ENCODE assay signal across 12 cellular contexts in genomic region chr10:97647556-97647955, GRCh38. TPM values are rescaled to one million over a fixed set of nuclear protein-coding genes. Genes with fewer than 3 reads are reported as not detected.
DNase-seq lines count a peak whose midpoint lies in the region; ATAC-seq and TF ChIP-seq lines count a peak whose summit lies in the region.
"Had no signal": no experiment of that assay in that cellular context is flagged by ENCODE, and none has a peak within 500 bp of the region (broad histone marks: within the 10 kb centered on the region; RNA-seq: fewer than 3 reads in every experiment).

No MANE protein-coding gene starts in this region.

- H3K4me3 ChIP-seq in fibroblast of pulmonary artery (replicated peaks; ENCODE audit: low read depth, low read length), result no peak overlapping the region
- H3K4me3 ChIP-seq in smooth muscle cell, result no peak overlapping the region

- H2AFZ ChIP-seq in smooth muscle cell (ENCODE audit: low read depth), result no peak overlapping the region

- H3K79me2 ChIP-seq in smooth muscle cell (ENCODE audit: low read depth), result peaks cover 70% of the 10 kb centered on the region

- H3F3A ChIP-seq in smooth muscle cell (ENCODE audit: low read depth), result peaks cover 31% of the 10 kb centered on the region

- 88% methylated on average over 1 of the region's 1 CpG for WGBS in smooth muscle cell (ENCODE audit: low lambda C conversion rate)

- no peak for ATAC-seq in HG03521 (IDR thresholded peaks at IDR 0.05; ENCODE audit: unreplicated experiment)

- H4K20me1 ChIP-seq in smooth muscle cell (ENCODE audit: low read depth), result peaks cover 6% of the 10 kb centered on the region

- no peak overlapping the region for H3K9ac ChIP-seq in smooth muscle cell (ENCODE audit: low read depth)

- no peaks in the 10 kb centered on the region for H3K27me3 ChIP-seq in smooth muscle cell (ENCODE audit: low read depth)

- peaks cover 19% of the 10 kb centered on the region for H3K4me1 ChIP-seq in smooth muscle cell (ENCODE audit: low read depth)

- H3K36me3 ChIP-seq in smooth muscle cell (ENCODE audit: low read depth), result peaks cover 2% of the 10 kb centered on the region

- H3K4me2 ChIP-seq in smooth muscle cell, result peak overlapping the region; percentile 69

- in situ Hi-C loops in SK-MEL-5 (cut with HindIII; ENCODE audit: low pct_unique_long_range_greater_than_20kb, low sequenced_read_pairs) (no loop called here), GM13976 (cut with MboI; ENCODE audit: low sequenced_read_pairs, unreplicated experiment) (no loop called here)

- TF ChIP-seq CTCF in fibroblast of pulmonary artery (IDR thresholded peaks at IDR 0.05; ENCODE audit: low read length, missing control alignments), result no peak
- no peak for TF ChIP-seq CTCF in smooth muscle cell (IDR thresholded peaks at IDR 0.05; ENCODE audit: borderline replicate concordance, insufficient read depth, poor library complexity, severe bottlenecking)
- TF ChIP-seq CTCF in GM13976 (IDR thresholded peaks at IDR 0.05; ENCODE audit: borderline replicate concordance, control extremely low read depth, extremely low read depth, insufficient read depth, missing control alignments), result no peak

- DNase-seq in NCI-H2227 treated with DMSO at 0.1 percent for 48 hours (lab: John Stamatoyannopoulos, UW), result peak; percentile 40
- DNase-seq in NCI-H2227 (lab: John Stamatoyannopoulos, UW; ENCODE audit: unreplicated experiment), result no peak
- peak; percentile 81 for DNase-seq in SK-MEL-5 (ENCODE audit: low read depth, low spot score)
- peak; percentile 65 for DNase-seq in fibroblast of pulmonary artery (ENCODE audit: low read depth)
- no peak for DNase-seq in smooth muscle cell (lab: John Stamatoyannopoulos, UW; ENCODE audit: unreplicated experiment)
- DNase-seq in DMS114 treated with DMSO at 0.1 percent for 48 hours (lab: John Stamatoyannopoulos, UW; ENCODE audit: unreplicated experiment), result no peak
- no peak for DNase-seq in GM13976 (ENCODE audit: low spot score)
- DNase-seq: activated CD8-positive, alpha-beta memory T cell treated with anti-CD3 and anti-CD28 coated beads, Interleukin-2, amount 50 U/mL, for 48 hours; kidney; NCI-H2171 treated with DMSO at 0.1 percent for 48 hours had no signal

- no peaks in the 10 kb centered on the region for H3K9me3 ChIP-seq in smooth muscle cell (replicated peaks; ENCODE audit: low read depth)

- peak overlapping the region; percentile 96 for H3K27ac ChIP-seq in smooth muscle cell (ENCODE audit: low read depth)
- H3K27ac ChIP-seq: 22Rv1 had no signal

RNA-seq across cellular contexts. Expression of gene PI4K2A, which starts 7.1 kb away (rescaled TPM):
- 15.0 and 15.3 TPM in 2 replicates for total RNA-seq in SK-MEL-5 (2014; rRNA removed; shearing (Covaris generic))
- 22.5 and 22.6 TPM in 2 replicates for polyA plus RNA-seq in SK-MEL-5 (2015; cell fraction: cytosol; rRNA removed)
- polyA plus RNA-seq in SK-MEL-5 (2015; cell fraction: nucleus; rRNA removed), result 7.3 and 8.1 TPM in 2 replicates
- 20.8 and 23.4 TPM in 2 replicates for total RNA-seq in smooth muscle cell
- polyA plus RNA-seq in smooth muscle cell, result 20.4 and 21.0 TPM in 2 replicates

RNA-seq across cellular contexts. Expression of gene MORN4, which starts 14.3 kb away (rescaled TPM):
- 3.5 and 4.4 TPM in 2 replicates for total RNA-seq in SK-MEL-5 (2014; rRNA removed; shearing (Covaris generic))
- 6.0 and 8.8 TPM in 2 replicates for polyA plus RNA-seq in SK-MEL-5 (2015; cell fraction: cytosol; rRNA removed)
- polyA plus RNA-seq in SK-MEL-5 (2015; cell fraction: nucleus; rRNA removed), result 2.4 and 2.5 TPM in 2 replicates
- 2.9 and 9.3 TPM in 2 replicates for total RNA-seq in smooth muscle cell
- 11.3 and 16.8 TPM in 2 replicates for polyA plus RNA-seq in smooth muscle cell

RNA-seq across cellular contexts. Expression of gene AVPI1, which starts 39.5 kb away (rescaled TPM):
- total RNA-seq in SK-MEL-5 (2014; rRNA removed; shearing (Covaris generic)), result 126 and 133 TPM in 2 replicates
- 91.0 and 105 TPM in 2 replicates for polyA plus RNA-seq in SK-MEL-5 (2015; cell fraction: cytosol; rRNA removed)
- 16.6 and 22.6 TPM in 2 replicates for polyA plus RNA-seq in SK-MEL-5 (2015; cell fraction: nucleus; rRNA removed)
- total RNA-seq in smooth muscle cell, result 14.9 and 23.8 TPM in 2 replicates
- polyA plus RNA-seq in smooth muscle cell, result 26.9 and 32.5 TPM in 2 replicates

RNA-seq across cellular contexts. Expression of gene C10orf62, which starts 58.0 kb away (rescaled TPM):
- total RNA-seq in SK-MEL-5 (2014; rRNA removed; shearing (Covaris generic)), result not detected in 2 replicates
- polyA plus RNA-seq in SK-MEL-5 (2015; cell fraction: cytosol; rRNA removed), result 0.12 TPM in 1 of 2 replicates, not detected in the other
- 0.19 and 3.2 TPM in 2 replicates for polyA plus RNA-seq in SK-MEL-5 (2015; cell fraction: nucleus; rRNA removed)
- total RNA-seq in smooth muscle cell, result not detected in 2 replicates
- not detected in 2 replicates for polyA plus RNA-seq in smooth muscle cell

Comparison
In these comparisons a context has a peak if more than half of its experiments do, and no peak if none do; other contexts are left out.
1. DNase-seq: peak in NCI-H2227 treated with DMSO at 0.1 percent for 48 hours (single experiment), SK-MEL-5 (single experiment) and fibroblast of pulmonary artery (single experiment); none in NCI-H2227 (single experiment), smooth muscle cell (single experiment), DMS114 treated with DMSO at 0.1 percent for 48 hours (single experiment) and GM13976 (single experiment).